Comparison of ENCODE assay signal across 28 cellular contexts in the genomic region with DNA sequence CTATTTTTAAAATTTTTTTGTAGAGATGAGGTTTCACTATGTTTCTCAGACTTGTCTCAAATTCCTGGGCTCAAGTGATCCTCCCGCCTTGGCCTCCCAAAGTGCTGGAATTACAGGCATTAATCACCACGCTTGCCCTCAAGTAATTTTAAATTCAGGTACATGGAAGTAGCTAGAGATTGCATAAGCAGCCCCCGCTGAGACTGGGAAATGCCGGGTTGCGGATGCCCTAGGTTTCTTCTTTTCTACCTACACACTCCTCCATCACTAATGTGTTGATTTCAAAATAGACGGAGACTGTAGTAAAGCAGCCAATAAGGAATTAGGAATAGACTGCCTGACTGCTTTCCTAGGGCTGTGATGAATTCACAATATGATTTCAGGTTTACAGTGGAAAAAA.
"Had no signal": no experiment of that assay in that cellular context is flagged by ENCODE, and none has a peak within 500 bp of the region (broad histone marks: within the 10 kb centered on the region; RNA-seq: fewer than 3 reads in every experiment).

No MANE protein-coding gene starts in this region.

- H3K27ac ChIP-seq: right lobe of liver, skin epidermis had no signal

- H3K9me3 Mint-ChIP-seq: activated CD4-positive, alpha-beta memory T cell treated with anti-CD3 and anti-CD28 coated beads for 36 hours; activated CD4-positive, alpha-beta T cell treated with anti-CD3 and anti-CD28 coated beads, Interleukin-2, amount 10 ng/mL, durations not matched to agents 24 days and 14 days; activated naive CD8-positive, alpha-beta T cell treated with anti-CD3 and anti-CD28 coated beads, Interleukin-2, amount 50 U/mL, for 24 hours; central memory CD8-positive, alpha-beta T cell; immature natural killer cell; naive thymus-derived CD8-positive, alpha-beta T cell; neural crest cell; stimulated activated effector memory CD8-positive, alpha-beta T cell treated with anti-CD3 and anti-CD28 coated beads, Interleukin-12 subunit alpha, Interleukin-12 subunit beta, amount 100 ng/mL, for 72 hours; stimulated activated naive CD8-positive, alpha-beta T cell treated with anti-CD3 and anti-CD28 coated beads, Interleukin-15, Interleukin-2, amounts not matched to agents 100 ng/mL and 50 ng/mL, for 24 hours had no signal

- H3K4me3 Mint-ChIP-seq: activated CD4-positive, alpha-beta memory T cell treated with anti-CD3 and anti-CD28 coated beads for 36 hours; activated CD4-positive, alpha-beta T cell treated with anti-CD3 and anti-CD28 coated beads, Interleukin-2, amount 10 ng/mL, durations not matched to agents 24 days and 14 days; activated naive CD8-positive, alpha-beta T cell treated with anti-CD3 and anti-CD28 coated beads, Interleukin-2, amount 50 U/mL, for 24 hours; central memory CD8-positive, alpha-beta T cell; immature natural killer cell; naive thymus-derived CD8-positive, alpha-beta T cell; neural crest cell; stimulated activated effector memory CD8-positive, alpha-beta T cell treated with anti-CD3 and anti-CD28 coated beads, Interleukin-12 subunit alpha, Interleukin-12 subunit beta, amount 100 ng/mL, for 72 hours; stimulated activated naive CD8-positive, alpha-beta T cell treated with anti-CD3 and anti-CD28 coated beads, Interleukin-15, Interleukin-2, amounts not matched to agents 100 ng/mL and 50 ng/mL, for 24 hours; T-helper 17 cell had no signal

- H3K4me1 Mint-ChIP-seq: activated CD4-positive, alpha-beta T cell treated with anti-CD3 and anti-CD28 coated beads, Interleukin-2, amount 10 ng/mL, durations not matched to agents 24 days and 14 days; activated naive CD8-positive, alpha-beta T cell treated with anti-CD3 and anti-CD28 coated beads, Interleukin-2, amount 50 U/mL, for 24 hours; central memory CD8-positive, alpha-beta T cell; immature natural killer cell; naive thymus-derived CD8-positive, alpha-beta T cell; neural crest cell; T-helper 17 cell had no signal

- H3K36me3 Mint-ChIP-seq: activated CD4-positive, alpha-beta memory T cell treated with anti-CD3 and anti-CD28 coated beads for 36 hours; stimulated activated effector memory CD8-positive, alpha-beta T cell treated with anti-CD3 and anti-CD28 coated beads, Interleukin-12 subunit alpha, Interleukin-12 subunit beta, amount 100 ng/mL, for 72 hours had no signal

- DNase-seq: activated CD4-positive, alpha-beta memory T cell treated with anti-CD3 and anti-CD28 coated beads for 36 hours; activated CD4-positive, alpha-beta T cell treated with anti-CD3 and anti-CD28 coated beads, Interleukin-2, amount 10 ng/mL, durations not matched to agents 24 days and 14 days; activated CD4-positive, CD25-positive, alpha-beta regulatory T cell treated with anti-CD3 and anti-CD28 coated beads, Interleukin-2, amount 50 U/mL, for 72 hours; activated CD8-positive, alpha-beta memory T cell treated with anti-CD3 and anti-CD28 coated beads, Interleukin-2, amount 50 U/mL, for 4 hours; activated gamma-delta T cell; activated naive CD4-positive, alpha-beta T cell treated with anti-CD3 and anti-CD28 coated beads, Interleukin-2, amount 50 U/mL, for 16 hours; activated naive CD8-positive, alpha-beta T cell treated with anti-CD3 and anti-CD28 coated beads, Interleukin-2, amount 50 U/mL, for 24 hours; activated T-cell treated with anti-CD3 and anti-CD28 coated beads, Interleukin-2, amount 50 U/mL, for 1 hour; dermis blood vessel endothelial cell; effector CD4-positive, alpha-beta T cell; glutamatergic neuron; hippocampal formation; immature natural killer cell; kidney; left colon; midbrain; naive thymus-derived CD8-positive, alpha-beta T cell; occipital lobe; right lobe of liver; stimulated activated CD4-positive, alpha-beta T cell treated with anti-CD3 and anti-CD28 coated beads, Interleukin-4, amount 100 ng/mL, for 24 hours; substantia nigra; T-helper 17 cell; T1000 had no signal

- H3K27me3 Mint-ChIP-seq: activated CD4-positive, alpha-beta memory T cell treated with anti-CD3 and anti-CD28 coated beads for 36 hours; activated CD4-positive, alpha-beta T cell treated with anti-CD3 and anti-CD28 coated beads, Interleukin-2, amount 10 ng/mL, durations not matched to agents 24 days and 14 days; activated naive CD8-positive, alpha-beta T cell treated with anti-CD3 and anti-CD28 coated beads, Interleukin-2, amount 50 U/mL, for 24 hours; central memory CD8-positive, alpha-beta T cell; naive thymus-derived CD8-positive, alpha-beta T cell; stimulated activated naive CD8-positive, alpha-beta T cell treated with anti-CD3 and anti-CD28 coated beads, Interleukin-15, Interleukin-2, amounts not matched to agents 100 ng/mL and 50 ng/mL, for 24 hours; T-helper 17 cell had no signal

- H3K27ac Mint-ChIP-seq: activated CD4-positive, alpha-beta memory T cell treated with anti-CD3 and anti-CD28 coated beads for 36 hours; activated CD4-positive, alpha-beta T cell treated with anti-CD3 and anti-CD28 coated beads, Interleukin-2, amount 10 ng/mL, durations not matched to agents 24 days and 14 days; activated naive CD8-positive, alpha-beta T cell treated with anti-CD3 and anti-CD28 coated beads, Interleukin-2, amount 50 U/mL, for 24 hours; immature natural killer cell; naive thymus-derived CD8-positive, alpha-beta T cell; stimulated activated effector memory CD8-positive, alpha-beta T cell treated with anti-CD3 and anti-CD28 coated beads, Interleukin-12 subunit alpha, Interleukin-12 subunit beta, amount 100 ng/mL, for 72 hours; stimulated activated naive CD8-positive, alpha-beta T cell treated with anti-CD3 and anti-CD28 coated beads, Interleukin-15, Interleukin-2, amounts not matched to agents 100 ng/mL and 50 ng/mL, for 24 hours; T-helper 17 cell had no signal
